2 cellular contexts compared by ENCODE assay signal in the genomic region with DNA sequence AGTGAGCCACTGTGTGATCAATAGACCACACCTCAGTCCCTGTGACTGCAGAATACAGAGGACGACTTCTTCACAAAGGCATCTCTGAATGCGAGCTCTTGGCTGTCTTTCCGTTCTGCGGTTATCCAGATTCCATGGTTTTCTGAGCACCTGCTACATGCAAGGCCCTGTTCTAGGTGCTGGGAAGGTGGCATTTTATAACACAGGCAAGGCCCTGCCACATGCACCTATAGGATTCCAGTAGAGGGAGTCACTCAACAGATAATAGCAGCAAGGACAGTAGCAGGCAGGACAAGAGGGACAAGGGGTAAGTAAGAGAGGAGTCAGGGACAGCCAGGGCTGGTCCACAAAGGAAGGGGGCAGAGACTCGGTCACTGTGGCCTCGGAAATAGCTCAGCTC.
TF ChIP-seq lines count a peak whose summit lies in the region.

No MANE protein-coding gene starts in this region.

TF ChIP-seq in GM23338, 12 proteins besides CTCF, POLR2A, EP300 and RAD21:
- TF ChIP-seq STAT1 (IDR thresholded peaks at IDR 0.05; ENCODE audit: unreplicated experiment) (no peak), EZH2 (IDR thresholded peaks at IDR 0.05; ENCODE audit: low read depth, unreplicated experiment) (no peak), POLR2AphosphoS5 (IDR thresholded peaks at IDR 0.05; ENCODE audit: low read depth) (no peak), ZNF114 (CRISPR knock-in tag; IDR thresholded peaks at IDR 0.05) (no peak), CREB1 (CRISPR knock-in tag; IDR thresholded peaks at IDR 0.05; ENCODE audit: low read depth) (no peak), ZNF331 (CRISPR knock-in tag; IDR thresholded peaks at IDR 0.05; ENCODE audit: low read depth) (no peak), REST (IDR thresholded peaks at IDR 0.05; ENCODE audit: unreplicated experiment) (no peak), NANOG (IDR thresholded peaks at IDR 0.05; ENCODE audit: borderline replicate concordance) (no peak), ETS1 (IDR thresholded peaks at IDR 0.05) (no peak)

TF ChIP-seq in H1, 55 proteins besides CTCF, POLR2A, EP300 and RAD21:
- TF ChIP-seq NRF1 (IDR thresholded peaks at IDR 0.05; ENCODE audit: low read depth, low read length), result no peak
- no peak for TF ChIP-seq SAP30 (IDR thresholded peaks at IDR 0.05; ENCODE audit: insufficient read depth, insufficient replicate concordance, low read length)
- TF ChIP-seq TAF7 (optimal IDR thresholded peaks at IDR 0.05; ENCODE audit: borderline replicate concordance, low read depth, low read length), result no peak
